1 cellular context compared by ENCODE assay signal in genomic region chr5:15601274-15601673, GRCh38.
TF ChIP-seq lines count a peak whose summit lies in the region.

No MANE protein-coding gene starts in this region.

TF ChIP-seq in WTC11, 78 proteins besides CTCF, POLR2A, EP300 and RAD21 (continued from another document):
- TF ChIP-seq ZNF532 (CRISPR knock-in tag; IDR thresholded peaks at IDR 0.05; ENCODE audit: borderline replicate concordance) = no peak
